ENCODE assay signal across 8 cellular contexts in the genomic region with DNA sequence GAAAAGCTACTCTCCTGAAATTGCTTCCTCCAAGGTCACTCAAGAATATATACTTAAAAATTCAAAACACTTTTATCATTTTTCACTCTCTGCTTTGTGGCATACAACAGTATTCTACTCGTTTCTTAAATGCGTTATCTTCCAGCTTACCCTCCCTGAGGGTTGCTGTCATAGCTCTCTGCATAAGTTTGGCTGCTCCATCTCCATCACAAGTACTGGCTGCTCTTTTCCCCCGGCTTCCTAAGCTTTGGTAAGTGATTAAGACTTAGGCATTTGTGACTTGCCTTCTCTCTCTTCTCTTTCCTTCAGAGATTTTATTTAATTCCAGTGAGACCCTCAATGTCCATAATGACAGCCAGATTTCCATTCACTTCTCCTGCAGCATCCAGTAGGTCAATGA.
"Had no signal": no experiment of that assay in that cellular context is flagged by ENCODE, and none has a peak within 500 bp of the region (broad histone marks: within the 10 kb centered on the region; RNA-seq: fewer than 3 reads in every experiment).

No MANE protein-coding gene starts in this region.

- H3K9me3 Mint-ChIP-seq: H9 had no signal

- H3K27ac Mint-ChIP-seq: H9, HFFc6 had no signal

- H3K4me1 ChIP-seq: HAP-1 had no signal

- DNase-seq: GM23248, GOT3, H7, H9, HCEC 1CT, HFFc6 had no signal

- H3K4me1 Mint-ChIP-seq: H9 had no signal

- H3K9ac ChIP-seq: GM23248 had no signal

- H3K9me3 ChIP-seq: HAP-1 had no signal

- H3K4me3 Mint-ChIP-seq: H9, HFFc6 had no signal

- H2AFZ ChIP-seq: GM23248 had no signal

- H3K4me3 ChIP-seq: GM23248, HAP-1 had no signal

- H3K27ac ChIP-seq: GM23248 had no signal

- ATAC-seq: HCT116 had no signal

- H3K36me3 ChIP-seq: HAP-1 had no signal
